In the genomic region with DNA sequence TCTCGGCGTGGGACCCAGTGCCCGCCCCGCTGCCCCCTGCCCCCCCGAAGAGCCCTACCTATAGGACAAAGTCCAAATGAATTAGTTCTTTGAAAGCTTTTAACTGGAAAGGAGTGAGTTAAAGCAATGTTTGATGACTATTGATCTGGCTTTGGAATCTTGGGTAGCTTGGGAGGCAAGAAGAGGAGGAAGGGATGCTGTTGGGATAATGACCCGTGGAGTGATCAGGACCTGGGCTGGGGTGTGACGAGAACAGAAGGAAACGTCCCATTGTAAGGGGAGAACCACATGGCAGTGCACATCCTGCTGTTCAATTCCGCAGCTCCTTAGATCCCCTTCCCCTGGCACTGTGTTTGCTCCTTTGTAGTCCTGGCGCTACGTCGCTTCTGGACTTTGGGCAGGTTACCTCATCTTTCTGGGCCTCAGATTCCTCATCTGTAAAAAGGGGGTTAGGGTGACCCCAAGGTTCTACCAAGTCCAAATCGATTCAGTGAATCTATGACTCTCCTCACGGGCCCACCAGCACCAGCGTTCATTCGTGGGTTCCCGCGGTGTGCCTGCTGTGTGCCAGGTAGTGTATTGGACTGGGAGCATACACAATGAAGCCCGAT, we compare ENCODE assay signal across 7 cellular contexts. TPM values are rescaled to one million over a fixed set of nuclear protein-coding genes. Genes with fewer than 3 reads are reported as not detected.
DNase-seq lines count a peak whose midpoint lies in the region; ATAC-seq and TF ChIP-seq lines count a peak whose summit lies in the region.

No MANE protein-coding gene starts in this region.

- H3K23ac ChIP-seq in neuronal stem cell (ENCODE audit: low read depth, low read length, poor library complexity): no peak overlapping the region

- no peak overlapping the region for H3K14ac ChIP-seq in neuronal stem cell (ENCODE audit: low read length)

- no peaks in the 10 kb centered on the region for H3K36me3 ChIP-seq in neuronal stem cell (replicated peaks in 1 of 2; ENCODE audit: control insufficient read depth in 2 of 2, insufficient read depth in 2 of 2, low read length in 2 of 2)

- H3K9me3 ChIP-seq in neuronal stem cell (replicated peaks in 1 of 2; ENCODE audit: control insufficient read depth in 2 of 2, insufficient read depth in 1 of 2, low read depth in 1 of 2, low read length in 2 of 2): peaks cover 5 to 12% of the 10 kb centered on the region in 2 donors

- peak overlapping the region; percentile 90 for H2AFZ ChIP-seq in neuronal stem cell (ENCODE audit: low read length)

- H4K91ac ChIP-seq in neuronal stem cell (ENCODE audit: low read depth, low read length, poor library complexity): no peak overlapping the region

- H3K27ac ChIP-seq in epithelial cell of prostate: peak overlapping the region; percentile 83
- H3K27ac ChIP-seq in neuronal stem cell (replicated peaks; ENCODE audit: low read length): peak overlapping the region; percentile 76

- H2BK120ac ChIP-seq in neuronal stem cell (ENCODE audit: low read depth, low read length): no peak overlapping the region

- H3K79me1 ChIP-seq in neuronal stem cell (ENCODE audit: low read depth, low read length): no peaks in the 10 kb centered on the region

- DNase-seq in HEK293T (ENCODE audit: extremely low spot score): peak; percentile 7
- DNase-seq in UCSD-AML1 (lab: John Stamatoyannopoulos, UW; ENCODE audit: unreplicated experiment): peak; percentile 21
- DNase-seq in epithelial cell of prostate (ENCODE audit: low read depth, low spot score): no peak
- DNase-seq in neuronal stem cell (ENCODE audit: low spot score): no peak
- no peak for DNase-seq in cortex of kidney (lab: John Stamatoyannopoulos, UW)

- H3K4me3 ChIP-seq in neuronal stem cell (ENCODE audit: low read length in 2 of 2): peak overlapping the region; percentile 77 to 85

- no peak overlapping the region for H4K8ac ChIP-seq in neuronal stem cell (ENCODE audit: low read depth, low read length)

- no peak for ATAC-seq in HG02981 (IDR thresholded peaks at IDR 0.05; ENCODE audit: unreplicated experiment)
- ATAC-seq in activated CD4-positive, CD25-positive, alpha-beta regulatory T cell treated with anti-CD3 and anti-CD28 coated beads, Interleukin-2, amount 50 U/mL, for 24 hours: no peak

- H2BK15ac ChIP-seq in neuronal stem cell (ENCODE audit: low read length): no peak overlapping the region

- peaks cover 1 to 21% of the 10 kb centered on the region in 2 donors for H3K4me1 ChIP-seq in neuronal stem cell (ENCODE audit: control insufficient read depth in 2 of 2, insufficient read depth in 1 of 2, low read depth in 1 of 2, low read length in 2 of 2)

- no peak overlapping the region for H2AK5ac ChIP-seq in neuronal stem cell (ENCODE audit: low read depth, low read length)

- CTCF ChIA-PET in HEK293T (lab: Yijun Ruan, JAX): interaction anchor here (0.6 to 1.9 kb wide), 5 partner anchors 11 to 144 kb away, joined by 3 to 8 read pairs (median 5); no protein-coding TSS in a partner anchor

- WGBS in neuronal stem cell (ENCODE audit: extremely low coverage in 2 of 2, insufficient read length in 2 of 2, insufficient replicate concordance in 1 of 2), 2 donors: no CpG with 5 or more reads among the region's 19 CpGs

- peak overlapping the region; percentile 4 for H3K4ac ChIP-seq in neuronal stem cell (ENCODE audit: low read length)

- no peaks in the 10 kb centered on the region for H3K27me3 ChIP-seq in neuronal stem cell (ENCODE audit: control insufficient read depth in 3 of 3, insufficient read depth in 3 of 3, low read depth in 1 of 3, low read length in 3 of 3)

- H2BK12ac ChIP-seq in neuronal stem cell (ENCODE audit: low read length): no peak overlapping the region

- no peak overlapping the region for H2BK5ac ChIP-seq in neuronal stem cell (ENCODE audit: low read length)

- peak overlapping the region; percentile 98 for H3K18ac ChIP-seq in neuronal stem cell (ENCODE audit: low read length)

- H3K4me2 ChIP-seq in neuronal stem cell (ENCODE audit: insufficient read depth, low read length, poor library complexity, severe bottlenecking): peak overlapping the region; percentile 55

- no peak overlapping the region for H3K9ac ChIP-seq in neuronal stem cell (ENCODE audit: low read depth, low read length, poor library complexity)

- POLR2A ChIA-PET in HEK293T (lab: Yijun Ruan, JAX): interaction anchor here (0.8 to 2.8 kb wide), 13 partner anchors 9 to 86 kb away, joined by 3 to 19 read pairs (median 5); no protein-coding TSS in a partner anchor

TF ChIP-seq in HEK293T, 16 proteins besides CTCF, POLR2A, EP300 and RAD21:
- no peak for TF ChIP-seq SP1 (IDR thresholded peaks at IDR 0.05)
- TF ChIP-seq L3MBTL2 (conservative IDR thresholded peaks at IDR 0.05): peak; percentile 42; the same call in 1 of the 2 replicates

RNA-seq across cellular contexts. Expression of a gene that starts 0.9 kb away (rescaled TPM):
- polyA plus RNA-seq in neuronal stem cell (2013, experiment 1 of 2): 16.5 TPM
- polyA plus RNA-seq in neuronal stem cell (2013, experiment 2 of 2): 17.1 TPM

RNA-seq across cellular contexts. Expression of a gene that starts 59.1 kb away (rescaled TPM):
- polyA plus RNA-seq in neuronal stem cell (2013, experiment 1 of 2): not detected
- not detected for polyA plus RNA-seq in neuronal stem cell (2013, experiment 2 of 2)

Comparison
In these comparisons a context has a peak if more than half of its experiments do, and no peak if none do; other contexts are left out.
1. DNase-seq: peak in HEK293T (single experiment) and UCSD-AML1 (single experiment); none in epithelial cell of prostate (single experiment), neuronal stem cell (single experiment) and cortex of kidney (single experiment).